Comparison of ENCODE assay signal across 16 cellular contexts in genomic region chr21:45303111-45303615, GRCh38. TPM values are rescaled to one million over a fixed set of nuclear protein-coding genes. Genes with fewer than 3 reads are reported as not detected.
DNase-seq lines count a peak whose midpoint lies in the region; ATAC-seq and TF ChIP-seq lines count a peak whose summit lies in the region.
"Had no signal": no experiment of that assay in that cellular context is flagged by ENCODE, and none has a peak within 500 bp of the region (broad histone marks: within the 10 kb centered on the region; RNA-seq: fewer than 3 reads in every experiment).

No MANE protein-coding gene starts in this region.

- POLR2A ChIA-PET in CD4-positive, alpha-beta T cell (lab: Charles Lee) = interaction anchor here (1.3 to 1.9 kb wide), 2 partner anchors 19 kb away, joined by 5 to 16 read pairs; no protein-coding TSS in a partner anchor
- POLR2A ChIA-PET in WTC11 (lab: Charles Lee) = no interaction called here

- TF ChIP-seq CTCF in CD4-positive, alpha-beta T cell (IDR thresholded peaks at IDR 0.05) = no peak
- TF ChIP-seq CTCF in WTC11 (IDR thresholded peaks at IDR 0.05) (no peak), lower lobe of right lung (IDR thresholded peaks at IDR 0.05) (no peak), spleen (IDR thresholded peaks at IDR 0.05 in 8 of 11, conservative IDR thresholded peaks at IDR 0.05 in 3 of 11) (no peak), osteocyte (IDR thresholded peaks at IDR 0.05) (no peak)

- H3K27me3 ChIP-seq in CD4-positive, alpha-beta T cell (ENCODE audit: control insufficient read depth, insufficient read depth, low read length) = no peaks in the 10 kb centered on the region
- H3K27me3 ChIP-seq in lower lobe of right lung (ENCODE audit: low read depth) = no peaks in the 10 kb centered on the region
- peaks cover 0 to 2% (median 0%) of the 10 kb centered on the region in 7 donors for H3K27me3 ChIP-seq in spleen (replicated peaks in 1 of 7)
- H3K27me3 ChIP-seq: colonic mucosa had no signal

- no peak for ATAC-seq in CD4-positive, alpha-beta T cell (ENCODE audit: poor library complexity)
- ATAC-seq in WTC11 (no peak), lower lobe of right lung (no peak)

- H3K4me3 ChIP-seq in lower lobe of right lung (no peak overlapping the region), spleen (no peak overlapping the region)
- H3K4me3 ChIP-seq: colonic mucosa, HAP-1 had no signal

- H3K9me3 Mint-ChIP-seq in CD4-positive, alpha-beta T cell = no peaks in the 10 kb centered on the region
- H3K9me3 Mint-ChIP-seq in WTC11 (no peaks in the 10 kb centered on the region), osteocyte (ENCODE audit: unreplicated experiment) (no peaks in the 10 kb centered on the region)
- H3K9me3 Mint-ChIP-seq: activated T-helper 2 cell treated with anti-CD3 and anti-CD28 coated beads, Interferon-gamma antibody, Interleukin-2, Interleukin-4, amounts not matched to agents 10 μg/mL and 5 μg/mL and 100 μg/mL, durations not matched to agents 14 hours and 24 hours and 36 hours had no signal

- H3K4me1 ChIP-seq in lower lobe of right lung = peaks cover 56% of the 10 kb centered on the region
- peaks cover 4 to 66% (median 33%) of the 10 kb centered on the region in 6 donors for H3K4me1 ChIP-seq in spleen
- H3K4me1 ChIP-seq: colonic mucosa, HAP-1 had no signal

- no peaks in the 10 kb centered on the region for H3K9me3 ChIP-seq in CD4-positive, alpha-beta T cell (ENCODE audit: control insufficient read depth, low read length)
- no peaks in the 10 kb centered on the region for H3K9me3 ChIP-seq in lower lobe of right lung
- H3K9me3 ChIP-seq in spleen = no peaks in the 10 kb centered on the region
- H3K9me3 ChIP-seq: colonic mucosa, HAP-1 had no signal

- H3K36me3 ChIP-seq in lower lobe of right lung (no peaks in the 10 kb centered on the region), spleen (no peaks in the 10 kb centered on the region)
- H3K36me3 ChIP-seq: colonic mucosa, HAP-1 had no signal

- peak overlapping the region; percentile 10 for H3K27ac ChIP-seq in CD4-positive, alpha-beta T cell (ENCODE audit: low read depth, low read length)
- H3K27ac ChIP-seq in lower lobe of right lung = peak overlapping the region; percentile 91
- H3K27ac ChIP-seq in spleen = peak overlapping the region in 5 of 8 donors; percentile 72 to 83 (median 80)
- H3K27ac ChIP-seq: epithelial cell of prostate had no signal

- no peak for TF ChIP-seq POLR2A in spleen (IDR thresholded peaks at IDR 0.05)

- H3K27me3 Mint-ChIP-seq in CD4-positive, alpha-beta T cell = no peaks in the 10 kb centered on the region
- H3K27me3 Mint-ChIP-seq in WTC11 (ENCODE audit: low read depth) = no peaks in the 10 kb centered on the region
- no peaks in the 10 kb centered on the region for H3K27me3 Mint-ChIP-seq in osteocyte (ENCODE audit: unreplicated experiment)

- no peak for DNase-seq in CD4-positive, alpha-beta T cell
- DNase-seq in WTC11 (ENCODE audit: low spot score) (peak; percentile 6), lower lobe of right lung (peak; percentile 42), spleen (peak; percentile 65), osteocyte (ENCODE audit: extremely low spot score, unreplicated experiment) (no peak), glomerular visceral epithelial cell (ENCODE audit: extremely low spot score) (no peak), DMS114 treated with DMSO at 0.1 percent for 48 hours (lab: John Stamatoyannopoulos, UW; ENCODE audit: unreplicated experiment) (no peak)
- DNase-seq: colonic mucosa; DMS153; NCI-H146; NCI-H2227 treated with DMSO at 0.1 percent for 48 hours; RPMI8226; stimulated activated naive CD4-positive, alpha-beta T cell treated with Interleukin-2 at 50 U/mL for 16 hours had no signal

- peaks cover 22% of the 10 kb centered on the region for H3K4me1 Mint-ChIP-seq in CD4-positive, alpha-beta T cell (ENCODE audit: low read depth)
- H3K4me1 Mint-ChIP-seq in WTC11 (no peaks in the 10 kb centered on the region), osteocyte (ENCODE audit: unreplicated experiment) (peaks cover 69% of the 10 kb centered on the region)

- H3K4me3 Mint-ChIP-seq in CD4-positive, alpha-beta T cell = no peak overlapping the region
- H3K4me3 Mint-ChIP-seq in WTC11 = no peak overlapping the region
- no peak overlapping the region for H3K4me3 Mint-ChIP-seq in osteocyte (ENCODE audit: unreplicated experiment)

- CTCF ChIA-PET in CD4-positive, alpha-beta T cell (lab: Charles Lee) = interaction anchor here (1.2 kb wide), 1 partner anchor 15 kb away, joined by 3 read pairs; the partner anchor contains the start of gene POFUT2
- CTCF ChIA-PET in WTC11 (lab: Charles Lee) = no interaction called here

- intact Hi-C loops in CD4-positive, alpha-beta T cell (cut with DNase I, micrococcal nuclease) = no loop called here
- intact Hi-C loops in lower lobe of right lung (cut with DNase I) = no loop called here
- intact Hi-C loops in spleen (cut with DNase I; ENCODE audit: low total_unique reads) = no loop called here

- no peaks in the 10 kb centered on the region for H3K36me3 Mint-ChIP-seq in CD4-positive, alpha-beta T cell (ENCODE audit: low read depth)
- H3K36me3 Mint-ChIP-seq in WTC11 (no peaks in the 10 kb centered on the region), osteocyte (ENCODE audit: unreplicated experiment) (no peaks in the 10 kb centered on the region)

- peak overlapping the region; percentile 94 for H3K27ac Mint-ChIP-seq in CD4-positive, alpha-beta T cell
- H3K27ac Mint-ChIP-seq in WTC11 (no peak overlapping the region), osteocyte (ENCODE audit: unreplicated experiment) (no peak overlapping the region)
- H3K27ac Mint-ChIP-seq: activated T-helper 2 cell treated with anti-CD3 and anti-CD28 coated beads, Interferon-gamma antibody, Interleukin-2, Interleukin-4, amounts not matched to agents 10 μg/mL and 5 μg/mL and 100 μg/mL, durations not matched to agents 14 hours and 24 hours and 36 hours had no signal

- 89 to 96% (median 92%) methylated on average over 13 to 21 of the region's 21 CpGs for WGBS in spleen, 5 donors

TF ChIP-seq in WTC11, 78 proteins besides CTCF, POLR2A, EP300 and RAD21:
- no peak for TF ChIP-seq ATF2 (CRISPR knock-in tag; IDR thresholded peaks at IDR 0.05; ENCODE audit: borderline replicate concordance, low read depth)
- no peak for TF ChIP-seq USF1 (CRISPR knock-in tag; IDR thresholded peaks at IDR 0.05)
- TF ChIP-seq ZNF317 (CRISPR knock-in tag; IDR thresholded peaks at IDR 0.05; ENCODE audit: borderline replicate concordance, low read depth) = no peak

RNA-seq across cellular contexts. Expression of gene POFUT2, which starts 15.5 kb away (rescaled TPM):
- total RNA-seq in CD4-positive, alpha-beta T cell = 10 to 100 TPM; 56.6 to 57.2 TPM
- total RNA-seq in WTC11 (2021) (37.1 to 41.4 TPM (median 39.7 TPM) in 3 replicates), lower lobe of right lung (29.1 TPM), spleen (10 to 100 TPM; 24.1 to 37.0 (median 28.8) TPM), osteocyte (62.7 and 63.7 TPM in 2 replicates)
- polyA plus RNA-seq in spleen = 10 to 100 TPM; 10.5 to 23.2 (median 19.3) TPM

Comparison
In these comparisons a context has a peak if more than half of its experiments do, and no peak if none do; other contexts are left out.
1. DNase-seq: peak in WTC11 (single experiment), lower lobe of right lung (single experiment) and spleen (single experiment); none in CD4-positive, alpha-beta T cell (0 of 10), osteocyte (single experiment), glomerular visceral epithelial cell (single experiment) and DMS114 treated with DMSO at 0.1 percent for 48 hours (single experiment).
2. H3K27ac ChIP-seq: peak in every context shown above with its lines; median percentile 91 in lower lobe of right lung; 80 in spleen; 10 in CD4-positive, alpha-beta T cell.